26 cellular contexts compared by ENCODE assay signal in the genomic region with DNA sequence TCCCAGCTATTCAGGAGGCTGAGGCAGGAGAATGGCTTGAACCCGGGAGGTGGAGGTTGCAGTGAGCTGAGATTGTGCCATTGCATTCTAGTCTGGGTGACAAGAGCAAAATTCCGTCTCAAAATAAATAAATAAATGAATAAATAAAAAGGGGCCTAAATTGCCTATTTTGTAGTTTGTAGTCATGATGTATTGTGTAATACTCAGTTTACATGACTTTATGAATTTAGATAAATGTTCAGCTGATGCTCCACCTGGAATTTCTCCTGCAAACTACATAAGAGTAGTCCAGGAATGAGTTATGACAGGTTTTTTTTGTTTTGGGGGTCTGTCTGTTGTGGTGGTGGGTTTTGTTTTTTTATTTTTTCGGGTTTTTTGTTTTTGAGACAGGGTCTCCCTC.
"Had no signal": no experiment of that assay in that cellular context is flagged by ENCODE, and none has a peak within 500 bp of the region (broad histone marks: within the 10 kb centered on the region; RNA-seq: fewer than 3 reads in every experiment).

No MANE protein-coding gene starts in this region.

- FAIRE-seq: colon, endometrium, endothelial cell of umbilical vein, frontal cortex had no signal

- DNase-seq: colonic mucosa; cortex of kidney; dermis blood vessel endothelial cell; dorsolateral prefrontal cortex; effector CD4-positive, alpha-beta T cell; effector CD8-positive, alpha-beta T cell; effector memory CD4-positive, alpha-beta T cell; effector memory CD8-positive, alpha-beta T cell; endodermal cell; esophagus squamous epithelium; foreskin fibroblast; foreskin keratinocyte; foreskin melanocyte; glutamatergic neuron; head of caudate nucleus; heart left ventricle; heart right ventricle had no signal

- H3K27ac ChIP-seq: colonic mucosa, coronary artery, epithelial cell of prostate, foreskin keratinocyte had no signal

- ATAC-seq: effector memory CD8-positive, alpha-beta T cell; esophagus mucosa; foreskin keratinocyte; gastroesophageal sphincter; heart left ventricle; heart right ventricle had no signal

- H3K4me1 ChIP-seq: colonic mucosa, esophagus squamous epithelium, foreskin keratinocyte, gastroesophageal sphincter had no signal

- H3K27me3 ChIP-seq: colonic mucosa, esophagus muscularis mucosa, esophagus squamous epithelium, foreskin keratinocyte, gastroesophageal sphincter, heart left ventricle, heart right ventricle had no signal

- H3K9me3 ChIP-seq: colonic mucosa, esophagus muscularis mucosa, esophagus squamous epithelium, gastroesophageal sphincter, heart right ventricle had no signal

- H3K4me3 ChIP-seq: colonic mucosa, coronary artery, dorsolateral prefrontal cortex, esophagus muscularis mucosa, esophagus squamous epithelium, gastroesophageal sphincter, heart left ventricle, heart right ventricle had no signal

- H3K36me3 ChIP-seq: colonic mucosa had no signal
